In the genomic region with DNA sequence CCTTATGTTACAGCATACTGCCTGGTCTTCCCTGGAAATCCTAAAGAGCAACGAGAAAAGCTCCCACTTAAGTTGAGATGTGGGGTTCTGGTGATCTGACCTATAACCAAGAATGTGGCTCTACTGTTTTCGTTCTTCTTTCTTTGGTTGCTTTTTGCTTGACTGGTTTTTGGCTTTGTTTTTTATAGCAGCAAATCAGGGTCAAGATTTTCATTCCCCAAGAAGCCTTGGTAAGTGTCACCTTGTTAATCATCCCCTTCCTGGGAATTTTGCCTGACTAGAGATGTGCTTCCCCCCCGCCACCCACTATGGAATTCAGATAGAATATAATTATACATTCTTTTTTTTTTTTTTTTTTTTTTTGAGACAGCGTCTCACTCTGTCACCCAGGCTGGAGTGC, we compare ENCODE assay signal across 18 cellular contexts.
DNase-seq lines count a peak whose midpoint lies in the region; ATAC-seq and TF ChIP-seq lines count a peak whose summit lies in the region.
"Had no signal": no experiment of that assay in that cellular context is flagged by ENCODE, and none has a peak within 500 bp of the region (broad histone marks: within the 10 kb centered on the region; RNA-seq: fewer than 3 reads in every experiment).

No MANE protein-coding gene starts in this region.

- BruUV-seq in IMR-90 (replicated peaks; lab: Mats Ljungman, UMichigan), result no TSS peak

- H3K36me3 ChIP-seq in GM23338 (ENCODE audit: insufficient read depth) (no peaks in the 10 kb centered on the region), IMR-90 (ENCODE audit: control insufficient read depth, insufficient read depth, low read length) (no peaks in the 10 kb centered on the region; the same call in 1 of the 2 replicates), SK-N-SH (replicated peaks in 1 of 2; ENCODE audit: control insufficient read depth in 1 of 2, insufficient read depth in 2 of 2, low read length in 1 of 2) (no peaks in the 10 kb centered on the region)

- dilution Hi-C loops in IMR-90 (cut with HindIII; ENCODE audit: low sequenced_read_pairs, unreplicated experiment), result no loop called here

- H3K36me3 Mint-ChIP-seq in GM23338 (ENCODE audit: low read depth), result peaks cover 34% of the 10 kb centered on the region
- peaks cover 6% of the 10 kb centered on the region for H3K36me3 Mint-ChIP-seq in osteocyte (ENCODE audit: unreplicated experiment)

- H2BK5ac ChIP-seq in IMR-90 (ENCODE audit: low read depth, low read length, poor library complexity, severe bottlenecking), result no peak overlapping the region

- H2AK9ac ChIP-seq in IMR-90 (replicated peaks; ENCODE audit: low read depth, low read length, poor library complexity), result no peak overlapping the region

- no CpG with 5 or more reads among the region's 4 CpGs for WGBS in IMR-90 (ENCODE audit: extremely low coverage in 2 of 2, insufficient read length in 1 of 2), 2 experiments
- WGBS in SK-N-SH (ENCODE audit: low lambda C conversion rate), result 88% methylated on average over 4 of the region's 4 CpGs

- H3K18ac ChIP-seq in IMR-90 (ENCODE audit: low read depth, low read length), result no peak overlapping the region

- peaks cover 8% of the 10 kb centered on the region for H3K9me3 Mint-ChIP-seq in GM23338
- no peaks in the 10 kb centered on the region for H3K9me3 Mint-ChIP-seq in osteocyte (ENCODE audit: unreplicated experiment)

- H3K23ac ChIP-seq in IMR-90 (ENCODE audit: low read depth, low read length), result no peak overlapping the region

- no peak overlapping the region for H3K56ac ChIP-seq in IMR-90 (ENCODE audit: extremely low read depth, insufficient read depth, low read length)

- in situ Hi-C loops in IMR-90 (cut with MboI; ENCODE audit: low sequenced_read_pairs), result no loop called here

- peak overlapping the region; percentile 48; the same call in 1 of the 2 replicates for H2AK5ac ChIP-seq in IMR-90 (ENCODE audit: low read depth, low read length)

- no peak overlapping the region for H4K5ac ChIP-seq in IMR-90 (ENCODE audit: low read depth, low read length)

- H2BK15ac ChIP-seq in IMR-90 (ENCODE audit: low read depth, low read length), result no peak overlapping the region

- H3K4me1 Mint-ChIP-seq in GM23338 (peaks cover 37% of the 10 kb centered on the region), osteocyte (ENCODE audit: unreplicated experiment) (peaks cover 27% of the 10 kb centered on the region)

- H3K27ac Mint-ChIP-seq in GM23338 (no peak overlapping the region), osteocyte (ENCODE audit: unreplicated experiment) (no peak overlapping the region)

- H3K9me3 ChIP-seq in IMR-90 (ENCODE audit: control insufficient read depth, insufficient read depth, low read length) (no peaks in the 10 kb centered on the region), SK-N-SH (no peaks in the 10 kb centered on the region)

- H3K9ac ChIP-seq in IMR-90 (ENCODE audit: low read depth, low read length), result no peak overlapping the region
- no peak overlapping the region for H3K9ac ChIP-seq in SK-N-SH
- H3K9ac ChIP-seq: GM23248 had no signal

- peaks cover 28 to 51% of the 10 kb centered on the region in 2 experiments for H3K79me1 ChIP-seq in IMR-90 (ENCODE audit: low read depth in 1 of 2, low read length in 2 of 2)

- H2BK120ac ChIP-seq in IMR-90 (ENCODE audit: low read depth, low read length), result no peak overlapping the region

- TF ChIP-seq POLR2A in IMR-90 (IDR thresholded peaks at IDR 0.05; ENCODE audit: low read depth, low read length), result no peak

- peak overlapping the region; percentile 19; the same call in 1 of the 2 replicates for H3K14ac ChIP-seq in IMR-90 (replicated peaks; ENCODE audit: low read depth, low read length)

- H4K20me1 ChIP-seq in GM23338 (replicated peaks; ENCODE audit: insufficient read depth), result 0 out of 2 replicates have a peak, but pooled peaks cover 3% of the 10 kb centered on the region
- H4K20me1 ChIP-seq in IMR-90 (ENCODE audit: insufficient read depth, low read length), result no peaks in the 10 kb centered on the region; the same call in 1 of the 2 replicates
- no peaks in the 10 kb centered on the region for H4K20me1 ChIP-seq in SK-N-SH (ENCODE audit: insufficient read depth)

- no peak overlapping the region for H2AFZ ChIP-seq in GM23338
- no peak overlapping the region for H2AFZ ChIP-seq in IMR-90 (replicated peaks; ENCODE audit: low read length, poor library complexity)
- no peak overlapping the region for H2AFZ ChIP-seq in SK-N-SH (ENCODE audit: low read depth)
- H2AFZ ChIP-seq: GM23248 had no signal

- H3K9me2 ChIP-seq in GM23338 (ENCODE audit: insufficient read depth) (peaks cover 8% of the 10 kb centered on the region), SK-N-SH (no peaks in the 10 kb centered on the region)

- H3F3A ChIP-seq in GM23338 (replicated peaks; ENCODE audit: low read depth) (0 out of 2 replicates have a peak, but pooled peaks cover 3% of the 10 kb centered on the region), SK-N-SH (replicated peaks; ENCODE audit: insufficient read depth) (no peaks in the 10 kb centered on the region)

- intact Hi-C loops in IMR-90 (cut with micrococcal nuclease), result no loop called here

- no peak overlapping the region for H3K4me3 Mint-ChIP-seq in GM23338
- no peak overlapping the region for H3K4me3 Mint-ChIP-seq in osteocyte (ENCODE audit: unreplicated experiment)
- H3K4me3 Mint-ChIP-seq: H9 had no signal

- no peak overlapping the region for H3K4ac ChIP-seq in IMR-90 (ENCODE audit: low read depth, low read length)

- H3K79me2 ChIP-seq in GM23338 (replicated peaks; ENCODE audit: insufficient read depth) (peaks cover 85% of the 10 kb centered on the region), SK-N-SH (ENCODE audit: insufficient read depth) (no peaks in the 10 kb centered on the region)

- TF ChIP-seq RAD21 in IMR-90 (IDR thresholded peaks at IDR 0.05; ENCODE audit: low read length) (no peak), SK-N-SH (IDR thresholded peaks at IDR 0.05; ENCODE audit: low read length) (no peak)

- H4K8ac ChIP-seq in IMR-90 (ENCODE audit: low read depth in 2 of 2, low read length in 2 of 2), result peak overlapping the region in 1 of 2 experiments; percentile 63; a peak in 2 of 4 replicates

- POLR2A ChIA-PET in IMR-90 (lab: Charles Lee; ENCODE audit: unreplicated experiment) (no interaction called here), SK-N-SH (lab: Yijun Ruan, JAX) (no interaction called here)

- no peak for TF ChIP-seq CTCF in GM23338 (conservative IDR thresholded peaks at IDR 0.05; ENCODE audit: low read depth in 2 of 2)
- TF ChIP-seq CTCF in IMR-90 (conservative IDR thresholded peaks at IDR 0.05; ENCODE audit: low read depth, low read length), result no peak
- TF ChIP-seq CTCF in osteocyte (IDR thresholded peaks at IDR 0.05), result no peak
- TF ChIP-seq CTCF in SK-N-SH (IDR thresholded peaks at IDR 0.05), result no peak

- H3K9me1 ChIP-seq in IMR-90 (ENCODE audit: insufficient read depth, low read length), result peaks cover 5% of the 10 kb centered on the region

- ATAC-seq in GM23338 (no peak; the same call in 2 of the 3 replicates), IMR-90 (ENCODE audit: low read depth) (no peak), GM18861 (IDR thresholded peaks at IDR 0.05; ENCODE audit: unreplicated experiment) (no peak)
- ATAC-seq: HCT116 had no signal

- H3K4me2 ChIP-seq in GM23338 (no peak overlapping the region), IMR-90 (ENCODE audit: low read depth, low read length) (no peak overlapping the region), SK-N-SH (no peak overlapping the region)

- 0 out of 2 replicates have a peak overlapping the region, but pooled peaks have one; percentile 40 for H3K27ac ChIP-seq in GM23338 (ENCODE audit: low read depth)
- no peak overlapping the region for H3K27ac ChIP-seq in IMR-90 (ENCODE audit: insufficient read depth, low read length)
- no peak overlapping the region for H3K27ac ChIP-seq in SK-N-SH (ENCODE audit: low read depth in 2 of 2, low read length in 1 of 2)
- H3K27ac ChIP-seq: GM23248 had no signal

- no peak overlapping the region for H4K91ac ChIP-seq in IMR-90 (ENCODE audit: insufficient read depth, low read depth, low read length)

- no peak for TF ChIP-seq EP300 in SK-N-SH (IDR thresholded peaks at IDR 0.05; ENCODE audit: borderline replicate concordance in 1 of 2, low read depth in 1 of 2, low read length in 1 of 2)

- H3K4me1 ChIP-seq in GM23338 (ENCODE audit: insufficient read depth) (peaks cover 33% of the 10 kb centered on the region), IMR-90 (ENCODE audit: control insufficient read depth, insufficient read depth, low read length) (peaks cover 11% of the 10 kb centered on the region), SK-N-SH (ENCODE audit: control insufficient read depth in 1 of 2, insufficient read depth in 2 of 2, low read depth in 1 of 2, low read length in 1 of 2) (peaks cover 0 to 7% of the 10 kb centered on the region in 2 experiments; a peak in 1 of 4 replicates)

- DNase-seq in GM23338 (ENCODE audit: low spot score) (no peak), IMR-90 (no peak), glomerular visceral epithelial cell (ENCODE audit: extremely low spot score) (peak; percentile 60), osteocyte (ENCODE audit: extremely low spot score, unreplicated experiment) (peak; percentile 2), NOMO-1 treated with DMSO at 0.1 percent for 48 hours (lab: John Stamatoyannopoulos, UW; ENCODE audit: unreplicated experiment) (no peak), SK-N-SH (no peak)
- no peak for DNase-seq in stimulated activated CD4-positive, alpha-beta T cell treated with anti-CD3 and anti-CD28 coated beads, Interleukin-15, amount 100 ng/mL, for 24 hours
- DNase-seq: C1 segment of cervical spinal cord; Calu3; CD4-positive, alpha-beta memory T cell; COR-L47; DMS53; DMS79 treated with DMSO at 0.1 percent for 48 hours; GF-D8; GM23248; H9 had no signal

- CTCF ChIA-PET in IMR-90 (lab: Yijun Ruan, JAX), result no interaction called here
- CTCF ChIA-PET in SK-N-SH (lab: Yijun Ruan, JAX), result interaction anchor here (0.9 to 1.7 kb wide), 2 partner anchors 9 to 405 kb away, joined by 4 read pairs; no protein-coding TSS in a partner anchor

- H3K4me3 ChIP-seq in GM23338 (no peak overlapping the region), IMR-90 (ENCODE audit: insufficient read depth, low read depth, low read length) (no peak overlapping the region), SK-N-SH (ENCODE audit: low read depth in 2 of 2, low read length in 1 of 2) (no peak overlapping the region)
- H3K4me3 ChIP-seq: GM23248 had no signal

- H2BK20ac ChIP-seq in IMR-90 (ENCODE audit: low read depth, low read length), result no peak overlapping the region

- H3K27me3 Mint-ChIP-seq in GM23338 (ENCODE audit: insufficient read depth, low read depth, poor library complexity) (peaks cover 9% of the 10 kb centered on the region), osteocyte (ENCODE audit: unreplicated experiment) (no peaks in the 10 kb centered on the region)
- H3K27me3 Mint-ChIP-seq: CD4-positive, alpha-beta memory T cell had no signal

- no peaks in the 10 kb centered on the region for H3K27me3 ChIP-seq in GM23338 (ENCODE audit: insufficient read depth)
- H3K27me3 ChIP-seq in IMR-90 (ENCODE audit: control insufficient read depth, insufficient read depth, low read length), result no peaks in the 10 kb centered on the region
- H3K27me3 ChIP-seq in SK-N-SH (ENCODE audit: insufficient read depth), result no peaks in the 10 kb centered on the region

TF ChIP-seq in GM23338, 12 proteins besides CTCF, POLR2A, EP300 and RAD21 (continues in another document):
- TF ChIP-seq POLR2AphosphoS5 (IDR thresholded peaks at IDR 0.05; ENCODE audit: low read depth), result no peak

TF ChIP-seq in IMR-90, 13 proteins besides CTCF, POLR2A, EP300 and RAD21 (continues in another document):
- TF ChIP-seq SMC3 (IDR thresholded peaks at IDR 0.05; ENCODE audit: low read depth, low read length), result no peak

Comparison
In these comparisons a context has a peak if more than half of its experiments do, and no peak if none do; other contexts are left out.
1. DNase-seq: peak in glomerular visceral epithelial cell (single experiment) and osteocyte (single experiment); none in GM23338 (single experiment), IMR-90 (single experiment), NOMO-1 treated with DMSO at 0.1 percent for 48 hours (single experiment), SK-N-SH (single experiment) and stimulated activated CD4-positive, alpha-beta T cell treated with anti-CD3 and anti-CD28 coated beads, Interleukin-15, amount 100 ng/mL, for 24 hours (single experiment).